22 cellular contexts compared by ENCODE assay signal in genomic region chr11:27703453-27703852, GRCh38. TPM values are rescaled to one million over a fixed set of nuclear protein-coding genes. Genes with fewer than 3 reads are reported as not detected.
DNase-seq lines count a peak whose midpoint lies in the region; ATAC-seq, FAIRE-seq and TF ChIP-seq lines count a peak whose summit lies in the region.
"Had no signal": no experiment of that assay in that cellular context is flagged by ENCODE, and none has a peak within 500 bp of the region (broad histone marks: within the 10 kb centered on the region; RNA-seq: fewer than 3 reads in every experiment).

No MANE protein-coding gene starts in this region.

- BruUV-seq in IMR-90 (replicated peaks; lab: Mats Ljungman, UMichigan), result no TSS peak

- peak; percentile 57 for TF ChIP-seq CTCF in IMR-90 (conservative IDR thresholded peaks at IDR 0.05; ENCODE audit: low read depth, low read length)
- no peak for TF ChIP-seq CTCF in bronchial epithelial cell (IDR thresholded peaks at IDR 0.05; ENCODE audit: insufficient read depth, low read length, severe bottlenecking)

- FAIRE-seq in bronchial epithelial cell (lab: Jason Lieb, UNC), result no peak
- FAIRE-seq: colon had no signal

- TF ChIP-seq RAD21 in IMR-90 (IDR thresholded peaks at IDR 0.05; ENCODE audit: low read length), result peak; percentile 67

- no peak overlapping the region for H4K5ac ChIP-seq in IMR-90 (ENCODE audit: low read depth, low read length)

- H3K27ac ChIP-seq in IMR-90 (ENCODE audit: insufficient read depth, low read length) (no peak overlapping the region), mesenchymal stem cell (ENCODE audit: low read length, poor library complexity, severe bottlenecking) (no peak overlapping the region)

- H2BK12ac ChIP-seq in mesenchymal stem cell (ENCODE audit: low read length in 2 of 2), result no peak overlapping the region

- H3K4ac ChIP-seq in IMR-90 (ENCODE audit: low read depth, low read length) (no peak overlapping the region), mesenchymal stem cell (ENCODE audit: low read depth in 1 of 2, low read length in 2 of 2) (no peak overlapping the region)

- H2AK5ac ChIP-seq in IMR-90 (ENCODE audit: low read depth, low read length), result no peak overlapping the region
- H2AK5ac ChIP-seq in mesenchymal stem cell (ENCODE audit: low read length, severe bottlenecking), result no peak overlapping the region

- H3K79me1 ChIP-seq in IMR-90 (ENCODE audit: low read depth in 1 of 2, low read length in 2 of 2) (peaks cover 4 to 21% of the 10 kb centered on the region in 2 experiments; a peak in 3 of 4 replicates), mesenchymal stem cell (replicated peaks; ENCODE audit: low read length, poor library complexity, severe bottlenecking) (peaks cover 4% of the 10 kb centered on the region)

- peaks cover 15% of the 10 kb centered on the region for H4K20me1 ChIP-seq in IMR-90 (ENCODE audit: insufficient read depth, low read length)

- H2BK5ac ChIP-seq in IMR-90 (ENCODE audit: low read depth, low read length, poor library complexity, severe bottlenecking) (peak overlapping the region; percentile 91), mesenchymal stem cell (ENCODE audit: low read depth, low read length, poor library complexity, severe bottlenecking) (no peak overlapping the region)

- H3K14ac ChIP-seq in IMR-90 (replicated peaks; ENCODE audit: low read depth, low read length), result no peak overlapping the region
- H3K14ac ChIP-seq in mesenchymal stem cell (ENCODE audit: low read length in 2 of 2), result no peak overlapping the region

- H3K9me1 ChIP-seq in IMR-90 (ENCODE audit: insufficient read depth, low read length), result no peaks in the 10 kb centered on the region

- H3K27me3 ChIP-seq in IMR-90 (ENCODE audit: control insufficient read depth, insufficient read depth, low read length) (no peaks in the 10 kb centered on the region), bronchial epithelial cell (ENCODE audit: control insufficient read depth, insufficient read depth, low read length) (peaks cover 12% of the 10 kb centered on the region), mesenchymal stem cell (ENCODE audit: control insufficient read depth in 1 of 2, insufficient read depth in 1 of 2, low read length in 2 of 2) (no peaks in the 10 kb centered on the region)

- H2BK15ac ChIP-seq in IMR-90 (ENCODE audit: low read depth, low read length), result no peak overlapping the region
- H2BK15ac ChIP-seq in mesenchymal stem cell (ENCODE audit: low read depth, poor library complexity, severe bottlenecking), result no peak overlapping the region

- H2AK9ac ChIP-seq in IMR-90 (replicated peaks; ENCODE audit: low read depth, low read length, poor library complexity), result no peak overlapping the region

- H3K9ac ChIP-seq in IMR-90 (ENCODE audit: low read depth, low read length) (peak overlapping the region; percentile 62; the same call in 1 of the 2 replicates), mesenchymal stem cell (ENCODE audit: low read length) (no peak overlapping the region)

- H3K36me3 ChIP-seq in IMR-90 (ENCODE audit: control insufficient read depth, insufficient read depth, low read length), result peaks cover 6% of the 10 kb centered on the region
- no peaks in the 10 kb centered on the region for H3K36me3 ChIP-seq in bronchial epithelial cell (ENCODE audit: control insufficient read depth, insufficient read depth, low read length)
- H3K36me3 ChIP-seq in mesenchymal stem cell (ENCODE audit: control insufficient read depth in 1 of 2, insufficient read depth in 2 of 2, low read depth in 1 of 2, low read length in 2 of 2), result no peaks in the 10 kb centered on the region
- H3K36me3 ChIP-seq: HAP-1 had no signal

- ATAC-seq in IMR-90 (ENCODE audit: low read depth), result peak; percentile 5
- ATAC-seq in GM21528 (IDR thresholded peaks at IDR 0.05; ENCODE audit: low FRiP score, unreplicated experiment), result no peak
- no peak for ATAC-seq in HG03571 (IDR thresholded peaks at IDR 0.05; ENCODE audit: unreplicated experiment)
- ATAC-seq: activated CD8-positive, alpha-beta T cell treated with anti-CD3 and anti-CD28 coated beads for 36 hours; activated naive CD8-positive, alpha-beta T cell treated with anti-CD3 and anti-CD28 coated beads, Interleukin-2, amount 50 U/mL, for 24 hours; left colon; mucosa of descending colon had no signal

- H3K9me3 ChIP-seq in IMR-90 (ENCODE audit: control insufficient read depth, insufficient read depth, low read length) (no peaks in the 10 kb centered on the region), mesenchymal stem cell (ENCODE audit: control insufficient read depth, low read length) (no peaks in the 10 kb centered on the region)
- H3K9me3 ChIP-seq: HAP-1, mucosa of descending colon had no signal

- H2AFZ ChIP-seq in IMR-90 (replicated peaks; ENCODE audit: low read length, poor library complexity) (no peak overlapping the region), mesenchymal stem cell (ENCODE audit: low read depth, low read length) (no peak overlapping the region)

- H3K18ac ChIP-seq in IMR-90 (ENCODE audit: low read depth, low read length), result peak overlapping the region; percentile 17; the same call in 1 of the 2 replicates
- H3K18ac ChIP-seq in mesenchymal stem cell (ENCODE audit: low read depth in 1 of 2, low read length in 2 of 2), result no peak overlapping the region

- CTCF ChIA-PET in IMR-90 (lab: Yijun Ruan, JAX), result interaction anchor here (0.6 to 1.8 kb wide), 5 partner anchors 13 to 1339 kb away, joined by 3 to 8 read pairs (median 3); no protein-coding TSS in a partner anchor

- intact Hi-C loops in IMR-90 (cut with micrococcal nuclease), result loop anchor here (2.0 to 5.0 kb wide), 5 partner anchors 759 to 1053 kb away; no protein-coding TSS in a partner anchor

- H3K4me3 ChIP-seq in IMR-90 (ENCODE audit: insufficient read depth, low read depth, low read length), result no peak overlapping the region; the same call in 1 of the 2 replicates
- H3K4me3 ChIP-seq in bronchial epithelial cell (ENCODE audit: low read depth, low read length), result no peak overlapping the region
- H3K4me3 ChIP-seq in mesenchymal stem cell (ENCODE audit: insufficient read depth in 1 of 2, low read depth in 1 of 2, low read length in 2 of 2), result no peak overlapping the region
- H3K4me3 ChIP-seq: HAP-1, mucosa of descending colon had no signal

- H2BK120ac ChIP-seq in IMR-90 (ENCODE audit: low read depth, low read length), result peak overlapping the region; percentile 82; the same call in 1 of the 2 replicates
- H2BK120ac ChIP-seq in mesenchymal stem cell (ENCODE audit: low read depth, low read length), result no peak overlapping the region

- peak overlapping the region; percentile 50; the same call in 1 of the 2 replicates for H3K56ac ChIP-seq in IMR-90 (ENCODE audit: extremely low read depth, insufficient read depth, low read length)

- H3K4me2 ChIP-seq in IMR-90 (ENCODE audit: low read depth, low read length) (peak overlapping the region; percentile 78; the same call in 1 of the 2 replicates), mesenchymal stem cell (ENCODE audit: low read length, poor library complexity, severe bottlenecking) (no peak overlapping the region)

- dilution Hi-C loops in IMR-90 (cut with HindIII; ENCODE audit: low sequenced_read_pairs, unreplicated experiment), result no loop called here

- DNase-seq in Caki2 (ENCODE audit: low read depth) (peak; percentile 50), IMR-90 (peak; percentile 89), bronchial epithelial cell (ENCODE audit: low read depth) (peak; percentile 37), mesenchymal stem cell (peak; percentile 82), occipital lobe (lab: John Stamatoyannopoulos, UW) (no peak), NCI-H1092 treated with DMSO at 0.1 percent for 48 hours (lab: John Stamatoyannopoulos, UW) (no peak)
- DNase-seq: activated CD8-positive, alpha-beta T cell treated with anti-CD3 and anti-CD28 coated beads for 36 hours; activated naive CD8-positive, alpha-beta T cell treated with anti-CD3 and anti-CD28 coated beads, Interleukin-2, amount 50 U/mL, for 24 hours; CD4-positive, CD25-positive, alpha-beta regulatory T cell; DMS79 treated with DMSO at 0.1 percent for 48 hours; left colon; mucosa of descending colon; NCI-H1436; NCI-H446 treated with DMSO at 0.1 percent for 48 hours; stimulated activated CD4-positive, alpha-beta T cell treated with anti-CD3 and anti-CD28 coated beads, Interleukin-4, amount 100 ng/mL, for 24 hours had no signal

- no CpG with 5 or more reads among the region's 2 CpGs for WGBS in IMR-90 (ENCODE audit: extremely low coverage in 2 of 2, insufficient read length in 1 of 2), 2 experiments
- WGBS in mesenchymal stem cell, result 20% methylated on average over 1 of the region's 2 CpGs

- H3K23ac ChIP-seq in IMR-90 (ENCODE audit: low read depth, low read length) (no peak overlapping the region), mesenchymal stem cell (ENCODE audit: low read length in 2 of 2) (no peak overlapping the region)

- H2BK20ac ChIP-seq in IMR-90 (ENCODE audit: low read depth, low read length), result no peak overlapping the region

- POLR2A ChIA-PET in IMR-90 (lab: Charles Lee; ENCODE audit: unreplicated experiment), result interaction anchor here (0.6 kb wide), 1 partner anchor 1627 kb away, joined by 3 read pairs; no protein-coding TSS in a partner anchor

- H4K8ac ChIP-seq in IMR-90 (ENCODE audit: low read depth in 2 of 2, low read length in 2 of 2) (0 out of 4 replicates have a peak overlapping the region, but pooled peaks of 1 of the 2 experiments have one; percentile 6), mesenchymal stem cell (ENCODE audit: low read length) (no peak overlapping the region)

- H4K91ac ChIP-seq in IMR-90 (ENCODE audit: insufficient read depth, low read depth, low read length), result no peak overlapping the region
- H4K91ac ChIP-seq in mesenchymal stem cell (ENCODE audit: low read length), result no peak overlapping the region

- H3K4me1 ChIP-seq in IMR-90 (ENCODE audit: control insufficient read depth, insufficient read depth, low read length) (peaks cover 8% of the 10 kb centered on the region), mesenchymal stem cell (ENCODE audit: control insufficient read depth, insufficient read depth, low read depth, low read length) (no peaks in the 10 kb centered on the region)
- H3K4me1 ChIP-seq: HAP-1 had no signal

- in situ Hi-C loops in Caki2 (cut with HindIII; ENCODE audit: low pct_unique_long_range_greater_than_20kb, low sequenced_read_pairs), result no loop called here
- in situ Hi-C loops in IMR-90 (cut with MboI; ENCODE audit: low sequenced_read_pairs), result loop anchor here (5.0 to 25.0 kb wide), 5 partner anchors 401 to 1629 kb away; partner anchors contain the start of genes KIF18A and METTL15

- TF ChIP-seq POLR2A in IMR-90 (IDR thresholded peaks at IDR 0.05; ENCODE audit: low read depth, low read length), result peak; percentile 70

TF ChIP-seq in IMR-90, 13 proteins besides CTCF, POLR2A, EP300 and RAD21 (continues in another document):
- TF ChIP-seq SMC3 (IDR thresholded peaks at IDR 0.05; ENCODE audit: low read depth, low read length) (peak; percentile 51), MAFK (IDR thresholded peaks at IDR 0.05; ENCODE audit: low read depth, low read length) (peak; percentile 82)

RNA-seq across cellular contexts. Expression of gene BDNF, which starts 3.2 kb away (rescaled TPM):
- total RNA-seq in Caki2 (2014; rRNA removed; shearing (Covaris generic); ENCODE audit: low replicate concordance), result 0.55 and 1.3 TPM in 2 replicates
- total RNA-seq in IMR-90 (2012; rRNA removed) (152 and 174 TPM in 2 replicates), bronchial epithelial cell (0.79 and 1.7 TPM in 2 replicates), occipital lobe (0.78 TPM)
- polyA plus RNA-seq in IMR-90 (2012; rRNA removed), result 91.9 and 94.8 TPM in 2 replicates
- 50.7 and 60.1 TPM in 2 replicates for polyA plus RNA-seq in IMR-90 (2012; cell fraction: cytosol; rRNA removed)
- 65.9 and 184 TPM in 2 replicates for polyA plus RNA-seq in IMR-90 (2012; cell fraction: nucleus; rRNA removed; ENCODE audit: low replicate concordance)
- polyA plus RNA-seq in mesenchymal stem cell (2013, experiment 1 of 2), result 38.5 TPM
- polyA plus RNA-seq in mesenchymal stem cell (2013, experiment 2 of 2), result 40.6 TPM
- total RNA-seq: activated CD8-positive, alpha-beta T cell treated with anti-CD3 and anti-CD28 coated beads for 36 hours; activated T-helper 1 cell treated with anti-CD3 and anti-CD28 coated beads, Interleukin-12 subunit alpha, Interleukin-12 subunit beta, Interleukin-2, Interleukin-4 antibody, amounts not matched to agents 30 ng/mL and 10 ng/mL and 1 ng/mL, durations not matched to agents 14 hours and 24 hours and 36 hours; CD4-positive, CD25-positive, alpha-beta regulatory T cell; OCI-LY7 had no signal
- polyA plus RNA-seq: CD4-positive, CD25-positive, alpha-beta regulatory T cell; IgD-negative memory B cell had no signal

Comparison
In these comparisons a context has a peak if more than half of its experiments do, and no peak if none do; other contexts are left out.
1. DNase-seq: peak in Caki2 (single experiment), IMR-90 (single experiment), bronchial epithelial cell (single experiment) and mesenchymal stem cell (single experiment); none in occipital lobe (single experiment) and NCI-H1092 treated with DMSO at 0.1 percent for 48 hours (single experiment).
2. RNA of gene BDNF, which starts 3.2 kb away (total RNA-seq): 152 to 174 TPM in IMR-90; 0.55 to 1.3 TPM in Caki2, 0.79 to 1.7 TPM in bronchial epithelial cell and 0.78 TPM in occipital lobe (single experiment); every median in the first group is over 10 times any median in the second.